ENCODE assay signal across 9 cellular contexts in the genomic region with DNA sequence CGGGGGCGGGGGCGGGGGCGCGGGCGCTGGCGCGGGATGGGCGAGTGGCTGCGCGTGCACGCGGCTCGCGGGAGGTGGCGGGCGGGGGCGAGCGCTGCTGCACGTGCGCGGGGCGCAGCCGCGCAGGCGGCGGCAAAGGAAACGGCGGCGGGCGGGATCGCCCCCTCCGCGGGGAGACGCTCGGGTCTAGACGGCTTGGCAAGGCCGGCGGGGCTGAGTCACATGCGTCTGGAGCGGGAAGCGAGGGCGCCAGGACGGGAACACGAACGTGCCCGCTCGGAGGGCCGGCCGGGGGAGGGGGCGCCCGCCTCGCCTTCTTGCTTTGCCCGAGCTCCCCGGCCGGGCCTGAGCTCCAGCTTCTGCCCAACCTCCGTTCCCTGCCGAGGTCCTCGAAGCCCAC. TPM values are rescaled to one million over a fixed set of nuclear protein-coding genes. Genes with fewer than 3 reads are reported as not detected.
DNase-seq lines count a peak whose midpoint lies in the region; ATAC-seq, FAIRE-seq and TF ChIP-seq lines count a peak whose summit lies in the region.
"Had no signal": no experiment of that assay in that cellular context is flagged by ENCODE, and none has a peak within 500 bp of the region (broad histone marks: within the 10 kb centered on the region; RNA-seq: fewer than 3 reads in every experiment).

No MANE protein-coding gene starts in this region.

- H3K27me3 ChIP-seq in right lobe of liver = no peaks in the 10 kb centered on the region
- H3K27me3 ChIP-seq in HepG2 (ENCODE audit: control insufficient read depth in 1 of 2, insufficient read depth in 2 of 2, low read length in 2 of 2) = peaks cover 2 to 5% of the 10 kb centered on the region in 2 experiments; a peak in 2 of 5 replicates
- H3K27me3 ChIP-seq in adipocyte (replicated peaks; ENCODE audit: control insufficient read depth, insufficient read depth, low read length) = no peaks in the 10 kb centered on the region

- H3K4me1 ChIP-seq in right lobe of liver (no peaks in the 10 kb centered on the region), HepG2 (ENCODE audit: insufficient read depth, low read length) (peaks cover 35% of the 10 kb centered on the region), adipocyte (ENCODE audit: control insufficient read depth, insufficient read depth, low read length) (peaks cover 14% of the 10 kb centered on the region)

- TF ChIP-seq POLR2A in right lobe of liver (IDR thresholded peaks at IDR 0.05) (no peak), HepG2 (IDR thresholded peaks at IDR 0.05; ENCODE audit: insufficient read depth in 1 of 2, low read depth in 2 of 2, low read length in 2 of 2) (no peak)

- H3K36me3 ChIP-seq in right lobe of liver (no peaks in the 10 kb centered on the region), HepG2 (replicated peaks in 1 of 2; ENCODE audit: control insufficient read depth in 1 of 2, insufficient read depth in 2 of 2, low read length in 2 of 2) (no peaks in the 10 kb centered on the region), adipocyte (ENCODE audit: control insufficient read depth, insufficient read depth, low read length, severe bottlenecking) (no peaks in the 10 kb centered on the region)

- H3K27ac Mint-ChIP-seq in immature natural killer cell (no peak overlapping the region), endothelial cell (ENCODE audit: unreplicated experiment) (no peak overlapping the region)

- H3K9ac ChIP-seq in HepG2 (ENCODE audit: insufficient read depth, low read depth, low read length) (no peak overlapping the region), adipocyte (ENCODE audit: low read length) (no peak overlapping the region)

- peak in 1 of 4 donors; percentile 12 for ATAC-seq in right lobe of liver
- no peak for ATAC-seq in HepG2

- H3K4me1 Mint-ChIP-seq in immature natural killer cell (peaks cover 6 to 17% of the 10 kb centered on the region in 2 donors), endothelial cell (ENCODE audit: unreplicated experiment) (peaks cover 22% of the 10 kb centered on the region)

- DNase-seq in right lobe of liver (peak in 2 of 3 donors; percentile 52 to 72), HepG2 (ENCODE audit: low spot score) (no peak), adipocyte (ENCODE audit: low read depth) (peak; percentile 75), immature natural killer cell (peak; percentile 53 to 64 (median 54)), endothelial cell (ENCODE audit: low spot score) (no peak), HUDEP-2 (lab: John Stamatoyannopoulos, UW; ENCODE audit: unreplicated experiment in 76 of 76) (no peak), NCI-H1694 treated with DMSO at 0.1 percent for 48 hours (lab: John Stamatoyannopoulos, UW) (no peak)
- peak in 2 of 3 experiments; percentile 13 to 38 for DNase-seq in stimulated activated CD4-positive, alpha-beta T cell treated with anti-CD3 and anti-CD28 coated beads, TNF-alpha, amount 100 ng/mL, for 24 hours (ENCODE audit: low read depth in 3 of 3)

- POLR2A ChIA-PET in HepG2 (lab: Yijun Ruan, JAX) = no interaction called here

- no peaks in the 10 kb centered on the region for H3K9me3 Mint-ChIP-seq in immature natural killer cell
- no peaks in the 10 kb centered on the region for H3K9me3 Mint-ChIP-seq in endothelial cell (ENCODE audit: unreplicated experiment)

- peak overlapping the region in 1 of 3 donors; percentile 16 for H3K4me3 ChIP-seq in right lobe of liver
- H3K4me3 ChIP-seq in HepG2 (replicated peaks in 1 of 3; ENCODE audit: insufficient read depth in 1 of 3, low read depth in 2 of 3, low read length in 3 of 3) = no peak overlapping the region
- no peak overlapping the region for H3K4me3 ChIP-seq in adipocyte (ENCODE audit: low read length)

- H3K4me2 ChIP-seq in HepG2 (ENCODE audit: low read depth, low read length) = no peak overlapping the region

- H3K9me3 ChIP-seq in right lobe of liver (no peaks in the 10 kb centered on the region), HepG2 (ENCODE audit: low read length) (no peaks in the 10 kb centered on the region), adipocyte (ENCODE audit: control insufficient read depth, low read length) (no peaks in the 10 kb centered on the region)

- no TSS peak for BruUV-seq in HepG2 (replicated peaks; lab: Mats Ljungman, UMichigan)

- no CpG with 5 or more reads among the region's 59 CpGs for WGBS in right lobe of liver (ENCODE audit: insufficient coverage, low coverage, low lambda C conversion rate, missing lambda C conversion rate)
- WGBS in HepG2 (ENCODE audit: low lambda C conversion rate) = no CpG with 5 or more reads among the region's 59 CpGs

- H4K20me1 ChIP-seq in HepG2 (ENCODE audit: insufficient read depth, low read length) = no peaks in the 10 kb centered on the region

- no peak for FAIRE-seq in HepG2 (lab: Jason Lieb, UNC)

- peaks cover 1 to 6% (median 2%) of the 10 kb centered on the region in 3 donors for H3K27me3 Mint-ChIP-seq in immature natural killer cell (ENCODE audit: low read depth in 3 of 3)
- peaks cover 6% of the 10 kb centered on the region for H3K27me3 Mint-ChIP-seq in endothelial cell (ENCODE audit: unreplicated experiment)

- in situ Hi-C loops in HepG2 (cut with HindIII; ENCODE audit: extremely low pct_ligation_motif_present, low pct_unique_long_range_greater_than_20kb) = loop anchor here (5.0 kb wide), 1 partner anchor 33 kb away; no protein-coding TSS in a partner anchor

- H3K27ac ChIP-seq in right lobe of liver (no peak overlapping the region), HepG2 (ENCODE audit: extremely low read length, insufficient read depth, low read length) (no peak overlapping the region)

- no peak for TF ChIP-seq EP300 in HepG2 (IDR thresholded peaks at IDR 0.05; ENCODE audit: low read depth in 2 of 2, low read length in 2 of 2)
- no peak for TF ChIP-seq EP300 in HepG2 (CRISPR knock-in tag; IDR thresholded peaks at IDR 0.05; ENCODE audit: borderline replicate concordance)

- TF ChIP-seq RAD21 in HepG2 (CRISPR knock-in tag; IDR thresholded peaks at IDR 0.05) = no peak

- CTCF ChIA-PET in HepG2 (lab: Yijun Ruan, JAX; ENCODE audit: low intra/inter-chr PET ratio, low total read pairs) = no interaction called here

- intact Hi-C loops in right lobe of liver (cut with DNase I) (no loop called here), HepG2 (cut with micrococcal nuclease; ENCODE audit: unreplicated experiment) (no loop called here)

- no peak overlapping the region for H2AFZ ChIP-seq in HepG2 (ENCODE audit: low read length)

- H3K36me3 Mint-ChIP-seq in immature natural killer cell (no peaks in the 10 kb centered on the region), endothelial cell (ENCODE audit: low read depth, unreplicated experiment) (no peaks in the 10 kb centered on the region)

- TF ChIP-seq CTCF in right lobe of liver (IDR thresholded peaks at IDR 0.05) (no peak), HepG2 (CRISPR knock-in tag; IDR thresholded peaks at IDR 0.05) (no peak), endothelial cell (IDR thresholded peaks at IDR 0.05; ENCODE audit: unreplicated experiment) (no peak)

- H3K79me2 ChIP-seq in HepG2 (ENCODE audit: insufficient read depth, low read length) = no peaks in the 10 kb centered on the region

- peak overlapping the region in 1 of 5 donors; percentile 56 for H3K4me3 Mint-ChIP-seq in immature natural killer cell
- H3K4me3 Mint-ChIP-seq in endothelial cell (ENCODE audit: unreplicated experiment) = no peak overlapping the region

RNA-seq across cellular contexts. Expression of a gene that starts 4.3 kb away (rescaled TPM):
- total RNA-seq in right lobe of liver = 10 to 100 TPM in 1 of 6 experiments, 1 to 10 TPM in 5; 5.6 to 14.9 (median 8.8) TPM
- total RNA-seq in HepG2 (2016; rRNA removed; fragmentation: Illumina TruSeq; extraction: Trizol) = 42.4 and 52.1 TPM in 2 replicates
- 11.6 and 12.0 TPM in 2 replicates for total RNA-seq in HepG2 (2016; cell fraction: cytosol; rRNA removed; fragmentation: Illumina TruSeq; extraction: Trizol; ENCODE audit: low read depth)
- 39.2 and 51.8 TPM in 2 replicates for total RNA-seq in HepG2 (2016; cell fraction: insoluble cytoplasmic fraction; rRNA removed; fragmentation: Illumina TruSeq; extraction: Trizol)
- total RNA-seq in HepG2 (2016; cell fraction: membrane; rRNA removed; fragmentation: Illumina TruSeq; extraction: Trizol) = 14.9 and 17.2 TPM in 2 replicates
- total RNA-seq in HepG2 (2016; cell fraction: nucleus; rRNA removed; fragmentation: Illumina TruSeq; extraction: Trizol) = 18.7 and 21.6 TPM in 2 replicates
- polyA plus RNA-seq in HepG2 (2011; rRNA removed) = 9.1 and 10.9 TPM in 2 replicates
- polyA plus RNA-seq in HepG2 (2011; cell fraction: cytosol; rRNA removed) = 9.4 and 15.2 TPM in 2 replicates
- 19.4 and 23.3 TPM in 2 replicates for polyA plus RNA-seq in HepG2 (2011; cell fraction: nucleus; rRNA removed)
- polyA plus RNA-seq in HepG2 (2012) = 8.2 and 11.4 TPM in 2 replicates
- 6.9 and 7.7 TPM in 2 replicates for polyA plus RNA-seq in HepG2 (2016; cell fraction: cytosol; fragmentation: Illumina TruSeq; extraction: Trizol; ENCODE audit: low read depth)
- polyA plus RNA-seq in HepG2 (2016; cell fraction: insoluble cytoplasmic fraction; fragmentation: Illumina TruSeq; extraction: Trizol; ENCODE audit: low read depth) = 32.6 and 41.1 TPM in 2 replicates
- polyA plus RNA-seq in HepG2 (2016; cell fraction: membrane; fragmentation: Illumina TruSeq; extraction: Trizol; ENCODE audit: low read depth) = 10.1 and 11.1 TPM in 2 replicates
- 35.1 and 45.0 TPM in 2 replicates for polyA plus RNA-seq in HepG2 (2016; cell fraction: nucleus; fragmentation: Illumina TruSeq; extraction: Trizol; ENCODE audit: insufficient read depth, low read depth)
- polyA minus RNA-seq in HepG2 (2011; rRNA and poly(A)+ RNA removed; ENCODE audit: low replicate concordance) = 18.6 and 73.7 TPM in 2 replicates
- 5.5 and 7.6 TPM in 2 replicates for polyA minus RNA-seq in HepG2 (2011; cell fraction: cytosol; rRNA and poly(A)+ RNA removed)
- 3.6 and 9.3 TPM in 2 replicates for polyA minus RNA-seq in HepG2 (2011; cell fraction: nucleus; rRNA and poly(A)+ RNA removed)
- 10 to 100 TPM; 36.3 to 49.5 (median 43.2) TPM for polyA plus RNA-seq in immature natural killer cell
- total RNA-seq in endothelial cell (ENCODE audit: unreplicated experiment) = 27.7 TPM

RNA-seq across cellular contexts. Expression of a gene that starts 20.1 kb away (rescaled TPM):
- total RNA-seq in right lobe of liver (100 to 1,000 TPM in 4 of 6 experiments, 10 to 100 TPM in 2; 57.0 to 161 (median 122) TPM), HepG2 (2016; rRNA removed; fragmentation: Illumina TruSeq; extraction: Trizol) (0.18 TPM in 1 of 2 replicates, not detected in the other), endothelial cell (ENCODE audit: unreplicated experiment) (393 TPM)
- not detected in 2 replicates for total RNA-seq in HepG2 (2016; cell fraction: cytosol; rRNA removed; fragmentation: Illumina TruSeq; extraction: Trizol; ENCODE audit: low read depth)
- total RNA-seq in HepG2 (2016; cell fraction: insoluble cytoplasmic fraction; rRNA removed; fragmentation: Illumina TruSeq; extraction: Trizol) = 0.19 TPM in 1 of 2 replicates, not detected in the other
- total RNA-seq in HepG2 (2016; cell fraction: membrane; rRNA removed; fragmentation: Illumina TruSeq; extraction: Trizol) = 0.06 and 0.21 TPM in 2 replicates
- total RNA-seq in HepG2 (2016; cell fraction: nucleus; rRNA removed; fragmentation: Illumina TruSeq; extraction: Trizol) = 0.25 and 0.85 TPM in 2 replicates
- polyA plus RNA-seq in HepG2 (2011; rRNA removed) (0.40 and 0.63 TPM in 2 replicates), immature natural killer cell (not detected)
- 0.28 and 0.54 TPM in 2 replicates for polyA plus RNA-seq in HepG2 (2011; cell fraction: cytosol; rRNA removed)
- polyA plus RNA-seq in HepG2 (2011; cell fraction: nucleus; rRNA removed) = 0.54 and 0.85 TPM in 2 replicates
- 1.5 and 1.9 TPM in 2 replicates for polyA plus RNA-seq in HepG2 (2012)
- 0.10 and 0.11 TPM in 2 replicates for polyA plus RNA-seq in HepG2 (2016; cell fraction: cytosol; fragmentation: Illumina TruSeq; extraction: Trizol; ENCODE audit: low read depth)
- polyA plus RNA-seq in HepG2 (2016; cell fraction: insoluble cytoplasmic fraction; fragmentation: Illumina TruSeq; extraction: Trizol; ENCODE audit: low read depth) = 0.26 TPM in 1 of 2 replicates, not detected in the other
- polyA plus RNA-seq in HepG2 (2016; cell fraction: membrane; fragmentation: Illumina TruSeq; extraction: Trizol; ENCODE audit: low read depth) = 0.49 and 1.0 TPM in 2 replicates
- 0.98 and 1.4 TPM in 2 replicates for polyA plus RNA-seq in HepG2 (2016; cell fraction: nucleus; fragmentation: Illumina TruSeq; extraction: Trizol; ENCODE audit: insufficient read depth, low read depth)
- 1.3 TPM in 1 of 2 replicates, not detected in the other for polyA minus RNA-seq in HepG2 (2011; rRNA and poly(A)+ RNA removed; ENCODE audit: low replicate concordance)
- 0.99 and 1.3 TPM in 2 replicates for polyA minus RNA-seq in HepG2 (2011; cell fraction: cytosol; rRNA and poly(A)+ RNA removed)
- polyA minus RNA-seq in HepG2 (2011; cell fraction: nucleus; rRNA and poly(A)+ RNA removed) = 0.37 and 0.77 TPM in 2 replicates
- total RNA-seq: SK-MEL-5 had no signal

RNA-seq across cellular contexts. Expression of a gene that starts 28.9 kb away (rescaled TPM):
- total RNA-seq in right lobe of liver = under 1 TPM in 4 of 6 experiments, not detected in 2; 0.18 to 0.46 (median 0.23) TPM
- 0.18 TPM in 1 of 2 replicates, not detected in the other for total RNA-seq in HepG2 (2016; rRNA removed; fragmentation: Illumina TruSeq; extraction: Trizol)
- 1.2 TPM in 1 of 2 replicates, not detected in the other for total RNA-seq in HepG2 (2016; cell fraction: cytosol; rRNA removed; fragmentation: Illumina TruSeq; extraction: Trizol; ENCODE audit: low read depth)
- 0.22 TPM in 1 of 2 replicates, not detected in the other for total RNA-seq in HepG2 (2016; cell fraction: insoluble cytoplasmic fraction; rRNA removed; fragmentation: Illumina TruSeq; extraction: Trizol)
- total RNA-seq in HepG2 (2016; cell fraction: membrane; rRNA removed; fragmentation: Illumina TruSeq; extraction: Trizol) = 0.19 and 0.21 TPM in 2 replicates
- total RNA-seq in HepG2 (2016; cell fraction: nucleus; rRNA removed; fragmentation: Illumina TruSeq; extraction: Trizol) = 0.50 and 0.62 TPM in 2 replicates
- polyA plus RNA-seq in HepG2 (2011; rRNA removed) = 0.13 and 0.17 TPM in 2 replicates
- polyA plus RNA-seq in HepG2 (2011; cell fraction: cytosol; rRNA removed) = 0.09 and 0.21 TPM in 2 replicates
- polyA plus RNA-seq in HepG2 (2011; cell fraction: nucleus; rRNA removed) = 1.2 and 2.1 TPM in 2 replicates
- not detected in 2 replicates for polyA plus RNA-seq in HepG2 (2012)
- 0.18 TPM in 1 of 2 replicates, not detected in the other for polyA plus RNA-seq in HepG2 (2016; cell fraction: cytosol; fragmentation: Illumina TruSeq; extraction: Trizol; ENCODE audit: low read depth)
- 0.19 TPM in 1 of 2 replicates, not detected in the other for polyA plus RNA-seq in HepG2 (2016; cell fraction: insoluble cytoplasmic fraction; fragmentation: Illumina TruSeq; extraction: Trizol; ENCODE audit: low read depth)
- polyA plus RNA-seq in HepG2 (2016; cell fraction: membrane; fragmentation: Illumina TruSeq; extraction: Trizol; ENCODE audit: low read depth) = 0.15 TPM in 1 of 2 replicates, not detected in the other
- 0.38 TPM in 1 of 2 replicates, not detected in the other for polyA plus RNA-seq in HepG2 (2016; cell fraction: nucleus; fragmentation: Illumina TruSeq; extraction: Trizol; ENCODE audit: insufficient read depth, low read depth)
- 0.24 and 0.87 TPM in 2 replicates for polyA minus RNA-seq in HepG2 (2011; rRNA and poly(A)+ RNA removed; ENCODE audit: low replicate concordance)
- not detected in 2 replicates for polyA minus RNA-seq in HepG2 (2011; cell fraction: cytosol; rRNA and poly(A)+ RNA removed)
- 1.3 and 1.6 TPM in 2 replicates for polyA minus RNA-seq in HepG2 (2011; cell fraction: nucleus; rRNA and poly(A)+ RNA removed)
- under 1 TPM in 2 of 3 donors, not detected in 1; 0.64 to 0.67 TPM for polyA plus RNA-seq in immature natural killer cell
- total RNA-seq in endothelial cell (ENCODE audit: unreplicated experiment) = 1.5 TPM

RNA-seq across cellular contexts. Expression of a gene that starts 42.7 kb away (rescaled TPM):
- total RNA-seq in right lobe of liver (under 1 TPM in 1 of 6 experiments, not detected in 5; 0.07 TPM), HepG2 (2016; rRNA removed; fragmentation: Illumina TruSeq; extraction: Trizol) (not detected in 2 replicates), endothelial cell (ENCODE audit: unreplicated experiment) (0.10 TPM)
- not detected in 2 replicates for total RNA-seq in HepG2 (2016; cell fraction: cytosol; rRNA removed; fragmentation: Illumina TruSeq; extraction: Trizol; ENCODE audit: low read depth)
- not detected in 2 replicates for total RNA-seq in HepG2 (2016; cell fraction: insoluble cytoplasmic fraction; rRNA removed; fragmentation: Illumina TruSeq; extraction: Trizol)
- total RNA-seq in HepG2 (2016; cell fraction: membrane; rRNA removed; fragmentation: Illumina TruSeq; extraction: Trizol) = not detected in 2 replicates
- total RNA-seq in HepG2 (2016; cell fraction: nucleus; rRNA removed; fragmentation: Illumina TruSeq; extraction: Trizol) = not detected in 2 replicates
- polyA plus RNA-seq in HepG2 (2011; rRNA removed) (not detected in 2 replicates), immature natural killer cell (not detected)
- not detected in 2 replicates for polyA plus RNA-seq in HepG2 (2011; cell fraction: cytosol; rRNA removed)
- polyA plus RNA-seq in HepG2 (2011; cell fraction: nucleus; rRNA removed) = not detected in 2 replicates
- not detected in 2 replicates for polyA plus RNA-seq in HepG2 (2012)
- polyA plus RNA-seq in HepG2 (2016; cell fraction: cytosol; fragmentation: Illumina TruSeq; extraction: Trizol; ENCODE audit: low read depth) = not detected in 2 replicates
- not detected in 2 replicates for polyA plus RNA-seq in HepG2 (2016; cell fraction: insoluble cytoplasmic fraction; fragmentation: Illumina TruSeq; extraction: Trizol; ENCODE audit: low read depth)
- not detected in 2 replicates for polyA plus RNA-seq in HepG2 (2016; cell fraction: membrane; fragmentation: Illumina TruSeq; extraction: Trizol; ENCODE audit: low read depth)
- polyA plus RNA-seq in HepG2 (2016; cell fraction: nucleus; fragmentation: Illumina TruSeq; extraction: Trizol; ENCODE audit: insufficient read depth, low read depth) = not detected in 2 replicates
- polyA minus RNA-seq in HepG2 (2011; rRNA and poly(A)+ RNA removed; ENCODE audit: low replicate concordance) = not detected in 2 replicates
- not detected in 2 replicates for polyA minus RNA-seq in HepG2 (2011; cell fraction: cytosol; rRNA and poly(A)+ RNA removed)
- not detected in 2 replicates for polyA minus RNA-seq in HepG2 (2011; cell fraction: nucleus; rRNA and poly(A)+ RNA removed)

Comparison
In these comparisons a context has a peak if more than half of its experiments do, and no peak if none do; other contexts are left out.
1. DNase-seq: peak in right lobe of liver (2 of 3), adipocyte (single experiment), immature natural killer cell (3 of 3) and stimulated activated CD4-positive, alpha-beta T cell treated with anti-CD3 and anti-CD28 coated beads, TNF-alpha, amount 100 ng/mL, for 24 hours (2 of 3); none in HepG2 (single experiment), endothelial cell (single experiment), HUDEP-2 (0 of 76) and NCI-H1694 treated with DMSO at 0.1 percent for 48 hours (single experiment).
2. RNA of a gene that starts 20.1 kb away (total RNA-seq): 393 TPM in endothelial cell (single experiment) and 57.0 to 161 TPM in right lobe of liver; 0.06 to 0.85 TPM in HepG2; every median in the first group is over 10 times any median in the second.